ENCODE assay signal across 8 cellular contexts in the genomic region with DNA sequence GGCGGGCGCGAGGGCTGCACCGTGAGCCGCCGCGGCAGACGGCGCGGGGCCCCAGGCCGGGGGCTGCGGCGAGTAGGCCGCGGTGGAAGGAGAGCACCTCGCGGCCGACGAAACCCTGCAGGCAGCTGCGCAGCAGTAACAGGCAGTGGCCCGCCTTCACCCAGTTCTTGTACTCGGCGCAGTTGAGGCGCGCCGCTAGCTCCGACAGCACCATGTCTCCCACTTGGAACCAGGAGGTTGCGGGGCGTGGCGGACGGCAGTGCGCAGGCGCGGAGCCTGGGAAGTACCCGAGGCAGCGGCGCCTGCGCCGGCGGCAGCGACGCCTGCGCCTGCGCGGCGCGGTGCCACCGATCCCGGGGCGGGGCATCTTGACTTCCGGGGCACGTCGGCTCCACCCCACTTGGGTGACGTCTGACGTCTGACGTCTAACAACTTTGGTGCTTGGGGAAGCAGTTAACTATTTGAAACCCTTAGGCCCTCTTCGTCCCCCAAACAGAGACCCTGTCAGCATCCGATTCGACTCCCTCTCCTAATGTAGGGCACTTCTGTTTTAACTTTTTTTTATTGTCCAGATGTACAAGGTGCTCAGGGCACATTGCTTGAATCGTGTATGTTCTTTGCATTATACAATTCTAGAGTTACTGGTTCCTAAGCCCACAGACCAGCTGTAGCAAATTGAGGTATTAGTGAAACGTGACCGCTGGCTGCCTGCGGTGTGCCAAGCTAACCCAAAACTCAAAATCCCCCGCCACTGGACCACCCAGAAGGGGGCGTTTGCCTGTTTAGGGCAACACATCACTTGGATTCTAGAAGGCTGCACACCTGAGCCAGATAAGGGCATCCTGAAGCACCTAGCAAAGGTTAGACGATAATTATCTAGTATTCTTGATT. TPM values are rescaled to one million over a fixed set of nuclear protein-coding genes. Genes with fewer than 3 reads are reported as not detected.
DNase-seq lines count a peak whose midpoint lies in the region; ATAC-seq, FAIRE-seq and TF ChIP-seq lines count a peak whose summit lies in the region.

A gene with protein sequence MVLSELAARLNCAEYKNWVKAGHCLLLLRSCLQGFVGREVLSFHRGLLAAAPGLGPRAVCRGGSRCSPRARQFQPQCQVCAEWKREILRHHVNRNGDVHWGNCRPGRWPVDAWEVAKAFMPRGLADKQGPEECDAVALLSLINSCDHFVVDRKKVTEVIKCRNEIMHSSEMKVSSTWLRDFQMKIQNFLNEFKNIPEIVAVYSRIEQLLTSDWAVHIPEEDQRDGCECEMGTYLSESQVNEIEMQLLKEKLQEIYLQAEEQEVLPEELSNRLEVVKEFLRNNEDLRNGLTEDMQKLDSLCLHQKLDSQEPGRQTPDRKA (minus strand): TSS at position 255 of the 891 bp plus-strand sequence. CDS start 41 bp downstream, at position 214.

- POLR2A ChIA-PET in Caco-2 (lab: Charles Lee): no interaction called here

- peak within 1 kb of the TSS; percentile 82 for H3K4me3 Mint-ChIP-seq in Caco-2 (ENCODE audit: unreplicated experiment)
- H3K4me3 Mint-ChIP-seq in effector memory CD8-positive, alpha-beta T cell: peak within 1 kb of the TSS; percentile 94 to 96

- H3K79me2 ChIP-seq in mesendoderm (ENCODE audit: control insufficient read depth, insufficient read depth, low read length): peaks cover 10% of the 10 kb centered on the region

- peak within 1 kb of the TSS; percentile 68 for H3K4me2 ChIP-seq in mesendoderm (ENCODE audit: low read length)

- H4K8ac ChIP-seq in mesendoderm (ENCODE audit: low read depth, low read length): no peak within 1 kb of the TSS

- H3K27me3 ChIP-seq in Caco-2 (replicated peaks; ENCODE audit: control insufficient read depth, insufficient read depth, low read length): no peaks in the 10 kb centered on the region
- no peaks in the 10 kb centered on the region for H3K27me3 ChIP-seq in mesendoderm (ENCODE audit: insufficient read depth, low read length, poor library complexity)

- peak within 1 kb of the TSS; percentile 73 for H3K9ac ChIP-seq in mesendoderm (ENCODE audit: low read length)

- H3K9me3 Mint-ChIP-seq in Caco-2 (ENCODE audit: unreplicated experiment): no peaks in the 10 kb centered on the region
- H3K9me3 Mint-ChIP-seq in effector memory CD8-positive, alpha-beta T cell: no peaks in the 10 kb centered on the region

- H3K4me3 ChIP-seq in Caco-2 (ENCODE audit: low read depth, low read length) (peak within 1 kb of the TSS; percentile 77), mesendoderm (ENCODE audit: low read length) (peak within 1 kb of the TSS; percentile 66)

- peaks cover 15% of the 10 kb centered on the region for H3K4me1 Mint-ChIP-seq in Caco-2 (ENCODE audit: low read depth, unreplicated experiment)
- peaks cover 20 to 27% of the 10 kb centered on the region in 2 donors for H3K4me1 Mint-ChIP-seq in effector memory CD8-positive, alpha-beta T cell (ENCODE audit: low read depth in 2 of 2)

- FAIRE-seq in HTR-8/SVneo (lab: Jason Lieb, UNC): peak; percentile 98

- peaks cover 34% of the 10 kb centered on the region for H3K36me3 Mint-ChIP-seq in Caco-2 (ENCODE audit: insufficient read depth, unreplicated experiment)
- peaks cover 37% of the 10 kb centered on the region for H3K36me3 Mint-ChIP-seq in effector memory CD8-positive, alpha-beta T cell (ENCODE audit: insufficient read depth)

- H3K27ac Mint-ChIP-seq in Caco-2 (ENCODE audit: unreplicated experiment): peak within 1 kb of the TSS; percentile 83
- peak within 1 kb of the TSS; percentile 93 to 95 for H3K27ac Mint-ChIP-seq in effector memory CD8-positive, alpha-beta T cell

- no peak within 1 kb of the TSS for H2BK120ac ChIP-seq in mesendoderm (ENCODE audit: low read depth, low read length)

- peak; percentile 39 for ATAC-seq in GM21367 (IDR thresholded peaks at IDR 0.05; ENCODE audit: unreplicated experiment)
- peak; percentile 70 for ATAC-seq in effector memory CD8-positive, alpha-beta T cell (replicated peaks)

- H2BK5ac ChIP-seq in mesendoderm (ENCODE audit: low read length): no peak within 1 kb of the TSS

- no peak within 1 kb of the TSS for H2AK5ac ChIP-seq in mesendoderm (ENCODE audit: low read length)

- peaks cover 2% of the 10 kb centered on the region for H3K79me1 ChIP-seq in mesendoderm (ENCODE audit: low read length)

- H3K4me1 ChIP-seq in Caco-2: no peaks in the 10 kb centered on the region
- no peaks in the 10 kb centered on the region for H3K4me1 ChIP-seq in mesendoderm (ENCODE audit: control insufficient read depth, low read depth, low read length)

- H3K36me3 ChIP-seq in Caco-2 (ENCODE audit: control insufficient read depth, insufficient read depth, low read length) (no peaks in the 10 kb centered on the region), mesendoderm (ENCODE audit: control insufficient read depth, insufficient read depth, low read length) (no peaks in the 10 kb centered on the region)

- no peak within 1 kb of the TSS for H3K27ac ChIP-seq in mesendoderm (ENCODE audit: low read depth, low read length)

- H3K4ac ChIP-seq in mesendoderm (ENCODE audit: low read depth, low read length): no peak within 1 kb of the TSS

- H3K27me3 Mint-ChIP-seq in Caco-2 (ENCODE audit: insufficient read depth, unreplicated experiment): no peaks in the 10 kb centered on the region
- no peaks in the 10 kb centered on the region for H3K27me3 Mint-ChIP-seq in effector memory CD8-positive, alpha-beta T cell

- DNase-seq in Caco-2 (peak; percentile 89 to 91), HTR-8/SVneo (ENCODE audit: insufficient read length, low spot score) (peak; percentile 83), NOMO-1 treated with DMSO at 0.1 percent for 48 hours (lab: John Stamatoyannopoulos, UW; ENCODE audit: unreplicated experiment) (peak; percentile 87), mesendoderm (peak; percentile 93)
- peak; percentile 79 to 95 for DNase-seq in activated CD8-positive, alpha-beta memory T cell treated with anti-CD3 and anti-CD28 coated beads for 4 hours (ENCODE audit: low read depth in 2 of 2)
- DNase-seq in effector memory CD8-positive, alpha-beta T cell: peak; percentile 88 to 91 (median 90)
- peak; percentile 80 for DNase-seq in stimulated activated CD8-positive, alpha-beta memory T cell treated with anti-CD3 and anti-CD28 coated beads, Interleukin-15, amount 100 ng/mL, for 1 hour (ENCODE audit: low read depth)

- no peak within 1 kb of the TSS for H3K23ac ChIP-seq in mesendoderm (ENCODE audit: low read length)

- H3K56ac ChIP-seq in mesendoderm (ENCODE audit: low read length): peak within 1 kb of the TSS; percentile 91

- BruUV-seq in Caco-2 (replicated peaks; lab: Mats Ljungman, UMichigan): no TSS peak

- no peak for TF ChIP-seq CTCF in Caco-2 (IDR thresholded peaks at IDR 0.05; ENCODE audit: insufficient read depth in 1 of 2, low read depth in 1 of 2, low read length in 1 of 2, severe bottlenecking in 1 of 2, unreplicated experiment in 1 of 2)

- WGBS in mesendoderm (ENCODE audit: extremely low coverage, insufficient coverage, low lambda C conversion rate): no CpG with 5 or more reads among the region's 66 CpGs

- CTCF ChIA-PET in Caco-2 (lab: Charles Lee): interaction anchor here (0.6 to 1.4 kb wide), 5 partner anchors 104 to 468 kb away, joined by 3 to 8 read pairs (median 3); no protein-coding TSS in a partner anchor

- intact Hi-C loops in Caco-2 (cut with micrococcal nuclease; ENCODE audit: unreplicated experiment): no loop called here

- H4K5ac ChIP-seq in mesendoderm (ENCODE audit: low read length): no peak within 1 kb of the TSS

- H2BK15ac ChIP-seq in mesendoderm (replicated peaks; ENCODE audit: low read depth): no peak within 1 kb of the TSS

- H3K9me3 ChIP-seq in Caco-2: no peaks in the 10 kb centered on the region

- no peak within 1 kb of the TSS for H3K18ac ChIP-seq in mesendoderm (ENCODE audit: low read length)

RNA-seq across cellular contexts. Expression of the gene that starts here (rescaled TPM):
- 7.9 and 8.7 TPM in 2 replicates for total RNA-seq in Caco-2 (2022)
- polyA plus RNA-seq in mesendoderm (2013, experiment 1 of 2): 4.3 TPM
- polyA plus RNA-seq in mesendoderm (2013, experiment 2 of 2): 4.5 TPM
